21 cellular contexts compared by ENCODE assay signal in genomic region chr10:119524720-119525070, GRCh38.
"Had no signal": no experiment of that assay in that cellular context is flagged by ENCODE, and none has a peak within 500 bp of the region (broad histone marks: within the 10 kb centered on the region; RNA-seq: fewer than 3 reads in every experiment).

No MANE protein-coding gene starts in this region.

- DNase-seq: cortex of kidney; effector memory CD8-positive, alpha-beta T cell; erythroblast; esophagus squamous epithelium; foreskin melanocyte; left ventricle myocardium superior; lower lobe of right lung; right lobe of liver; stimulated activated CD4-positive, alpha-beta T cell treated with anti-CD3 and anti-CD28 coated beads, Interleukin-12 subunit alpha, Interleukin-12 subunit beta, amount 100 ng/mL, for 4 hours; stimulated activated CD4-positive, alpha-beta T cell treated with anti-CD3 and anti-CD28 coated beads, Interleukin-1b, Interleukin-23, amount 100 ng/mL, for 48 hours; stimulated activated CD4-positive, alpha-beta T cell treated with anti-CD3 and anti-CD28 coated beads, Interleukin-4, amount 100 ng/mL, for 1 hour; stimulated activated naive CD8-positive, alpha-beta T cell treated with anti-CD3 and anti-CD28 coated beads, Interleukin-15, Interleukin-2, amounts not matched to agents 100 U/mL and 50 U/mL, for 24 hours; substantia nigra; testis had no signal

- H2AFZ ChIP-seq: neural progenitor cell, parathyroid adenoma had no signal

- H3K27ac Mint-ChIP-seq: neural progenitor cell; stimulated activated memory B cell treated with anti-CD40 and anti-IgM and Interleukin-4, amounts not matched to agents 10 μg/mL and 1 μg/mL and 100 μg/mL, for 72 hours; type B pancreatic cell had no signal

- H3K36me3 ChIP-seq: neural progenitor cell, right lobe of liver, tibial artery had no signal

- H3K9me3 ChIP-seq: esophagus squamous epithelium, lower lobe of right lung, right lobe of liver, testis, tibial artery had no signal

- H3K36me3 Mint-ChIP-seq: neural progenitor cell, type B pancreatic cell had no signal

- H3K4me1 ChIP-seq: lower lobe of right lung, right lobe of liver, testis, tibial artery had no signal

- H3K4me2 ChIP-seq: neural progenitor cell, smooth muscle cell had no signal

- H3K4me3 Mint-ChIP-seq: effector memory CD8-positive, alpha-beta T cell; nephron; neural progenitor cell; stimulated activated memory B cell treated with anti-CD40 and anti-IgM and Interleukin-4, amounts not matched to agents 10 μg/mL and 1 μg/mL and 100 μg/mL, for 72 hours; type B pancreatic cell had no signal

- H3K9ac ChIP-seq: neural progenitor cell, parathyroid adenoma had no signal

- H3K27ac ChIP-seq: esophagus squamous epithelium, lower lobe of right lung, neural progenitor cell, parathyroid adenoma, right lobe of liver, testis, tibial artery had no signal

- H3K27me3 ChIP-seq: esophagus squamous epithelium, neural progenitor cell, right lobe of liver, testis, tibial artery had no signal

- ATAC-seq: effector memory CD8-positive, alpha-beta T cell; left ventricle myocardium superior; stimulated activated memory B cell treated with anti-CD40 and anti-IgM and Interleukin-4, amounts not matched to agents 10 μg/mL and 1 μg/mL and 100 μg/mL, for 72 hours; stimulated activated naive CD8-positive, alpha-beta T cell treated with anti-CD3 and anti-CD28 coated beads, Interleukin-15, Interleukin-2, amounts not matched to agents 100 U/mL and 50 U/mL, for 24 hours had no signal

- H3K4me3 ChIP-seq: esophagus squamous epithelium, lower lobe of right lung, neural progenitor cell, right lobe of liver, smooth muscle cell, testis, tibial artery had no signal

- H3K27me3 Mint-ChIP-seq: effector memory CD8-positive, alpha-beta T cell; stimulated activated memory B cell treated with anti-CD40 and anti-IgM and Interleukin-4, amounts not matched to agents 10 μg/mL and 1 μg/mL and 100 μg/mL, for 72 hours had no signal

- H3K9me3 Mint-ChIP-seq: effector memory CD8-positive, alpha-beta T cell; nephron; neural progenitor cell; stimulated activated memory B cell treated with anti-CD40 and anti-IgM and Interleukin-4, amounts not matched to agents 10 μg/mL and 1 μg/mL and 100 μg/mL, for 72 hours; type B pancreatic cell had no signal
